9 cellular contexts compared by ENCODE assay signal in the genomic region with DNA sequence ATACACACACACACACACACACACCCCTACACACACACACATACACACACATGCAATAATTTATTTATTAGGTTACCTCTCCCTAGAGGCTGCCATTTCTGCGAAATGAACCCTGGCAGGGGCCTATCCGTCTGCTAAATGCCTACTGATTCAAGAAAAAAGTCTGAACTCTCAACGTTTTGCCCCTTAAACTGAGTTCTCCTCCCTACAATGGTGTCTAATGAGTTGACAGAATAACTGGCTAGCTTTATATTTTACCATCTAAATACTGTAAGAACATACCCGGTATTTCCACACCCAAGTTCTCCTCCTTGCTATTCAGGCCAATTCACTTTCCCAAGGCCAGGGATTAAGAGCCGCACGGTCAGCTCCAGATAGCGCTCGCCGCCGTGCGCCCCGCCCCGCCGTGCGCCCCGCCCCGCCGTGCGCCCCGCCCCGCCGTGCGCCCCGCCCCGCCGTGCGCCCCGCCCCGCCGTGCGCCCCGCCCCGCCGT. TPM values are rescaled to one million over a fixed set of nuclear protein-coding genes. Genes with fewer than 3 reads are reported as not detected.
DNase-seq lines count a peak whose midpoint lies in the region; ATAC-seq and TF ChIP-seq lines count a peak whose summit lies in the region.
"Had no signal": no experiment of that assay in that cellular context is flagged by ENCODE, and none has a peak within 500 bp of the region (broad histone marks: within the 10 kb centered on the region; RNA-seq: fewer than 3 reads in every experiment).

No MANE protein-coding gene starts in this region.

- no peak for TF ChIP-seq CTCF in adrenal gland (IDR thresholded peaks at IDR 0.05)
- TF ChIP-seq CTCF in retinal pigment epithelial cell (conservative IDR thresholded peaks at IDR 0.05; ENCODE audit: low read depth, low read length) = no peak

- H3K27me3 ChIP-seq in CD4-positive, alpha-beta memory T cell (ENCODE audit: insufficient read depth, low read length) = no peaks in the 10 kb centered on the region
- no peaks in the 10 kb centered on the region for H3K27me3 ChIP-seq in adrenal gland
- H3K27me3 ChIP-seq: tibial nerve had no signal

- ATAC-seq in GM18907 (IDR thresholded peaks at IDR 0.05; ENCODE audit: unreplicated experiment) (peak; percentile 53), HG03060 (IDR thresholded peaks at IDR 0.05; ENCODE audit: low read depth, unreplicated experiment) (peak; percentile 33)

- no peaks in the 10 kb centered on the region for H3K9me3 ChIP-seq in CD4-positive, alpha-beta memory T cell (ENCODE audit: control insufficient read depth in 1 of 2, low read length in 2 of 2)
- H3K9me3 ChIP-seq in adrenal gland (replicated peaks in 1 of 3) = no peaks in the 10 kb centered on the region
- H3K9me3 ChIP-seq: tibial nerve had no signal

- CTCF ChIA-PET in CD4-positive, alpha-beta memory T cell (lab: Charles Lee; ENCODE audit: partially characterized antibody) = interaction anchor here (1.0 kb wide), 1 partner anchor 10 kb away, joined by 3 read pairs; no protein-coding TSS in a partner anchor

- peaks cover 45% of the 10 kb centered on the region for H3K4me1 ChIP-seq in CD4-positive, alpha-beta memory T cell (ENCODE audit: insufficient read depth, low read length)
- peaks cover 8 to 35% of the 10 kb centered on the region in 2 donors for H3K4me1 ChIP-seq in adrenal gland (replicated peaks in 1 of 2)

- H3K27me3 Mint-ChIP-seq in CD4-positive, alpha-beta memory T cell = no peaks in the 10 kb centered on the region

- peak overlapping the region; percentile 79 to 88 (median 84) for H3K4me3 Mint-ChIP-seq in CD4-positive, alpha-beta memory T cell

- DNase-seq in CD4-positive, alpha-beta memory T cell = peak; percentile 41 to 51 (median 47)
- DNase-seq in NCI-H446 treated with DMSO at 0.1 percent for 48 hours (lab: John Stamatoyannopoulos, UW) (peak; percentile 57), adrenal gland (peak in 6 of 7 donors; percentile 20 to 82 (median 64)), hepatic stellate cell (ENCODE audit: low spot score) (peak; percentile 17), retinal pigment epithelial cell (ENCODE audit: low read depth) (peak; percentile 55)
- no peak for DNase-seq in central memory CD4-positive, alpha-beta T cell

- whole genome bisulfite sequencing in adrenal gland, 4 donors = 3 to 9% (median 4%) methylated on average over 8 to 23 of the region's 34 CpGs

- POLR2A ChIA-PET in CD4-positive, alpha-beta memory T cell (lab: Charles Lee; ENCODE audit: partially characterized antibody) = interaction anchor here (1.0 to 2.0 kb wide), 2 partner anchors 9 to 10 kb away, joined by 3 to 8 read pairs; no protein-coding TSS in a partner anchor

- H3K27ac Mint-ChIP-seq in CD4-positive, alpha-beta memory T cell = peak overlapping the region; percentile 74 to 96 (median 85)

- intact Hi-C loops in CD4-positive, alpha-beta memory T cell (cut with micrococcal nuclease) = no loop called here
- intact Hi-C loops in adrenal gland (cut with DNase I) = no loop called here

- peaks cover 31 to 50% (median 39%) of the 10 kb centered on the region in 4 donors for H3K4me1 Mint-ChIP-seq in CD4-positive, alpha-beta memory T cell

- peaks cover 12 to 23% of the 10 kb centered on the region in 2 donors for H3K36me3 Mint-ChIP-seq in CD4-positive, alpha-beta memory T cell

- TF ChIP-seq POLR2A in adrenal gland (IDR thresholded peaks at IDR 0.05) = no peak

- H3K4me3 ChIP-seq in CD4-positive, alpha-beta memory T cell (ENCODE audit: low read length in 2 of 2) = peak overlapping the region; percentile 19 to 22
- H3K4me3 ChIP-seq in adrenal gland (peak overlapping the region in 1 of 4 donors; percentile 42), retinal pigment epithelial cell (ENCODE audit: low read length) (peak overlapping the region; percentile 31)

- peak overlapping the region; percentile 95 for H3K27ac ChIP-seq in CD4-positive, alpha-beta memory T cell (ENCODE audit: low read depth, low read length)
- H3K27ac ChIP-seq in adrenal gland = peak overlapping the region in 3 of 5 donors; percentile 39 to 68 (median 51)

- H3K36me3 ChIP-seq in CD4-positive, alpha-beta memory T cell (ENCODE audit: insufficient read depth, low read length) = no peaks in the 10 kb centered on the region
- H3K36me3 ChIP-seq in adrenal gland (replicated peaks in 1 of 2) = no peaks in the 10 kb centered on the region

- H3K9me3 Mint-ChIP-seq in CD4-positive, alpha-beta memory T cell = peaks cover 0 to 4% (median 0%) of the 10 kb centered on the region in 8 donors

RNA-seq across cellular contexts. Expression of a gene that starts 0.3 kb away (rescaled TPM):
- 10 to 100 TPM; 80.9 to 84.6 TPM for total RNA-seq in CD4-positive, alpha-beta memory T cell
- polyA plus RNA-seq in CD4-positive, alpha-beta memory T cell = 10 to 100 TPM; 13.2 to 16.4 TPM
- total RNA-seq in adrenal gland = 10 to 100 TPM in 7 of 8 donors, 1 to 10 TPM in 1; 7.4 to 41.3 (median 25.5) TPM
- 10 to 100 TPM in 2 of 3 donors, 1 to 10 TPM in 1; 5.8 to 24.1 (median 12.7) TPM for polyA plus RNA-seq in adrenal gland

RNA-seq across cellular contexts. Expression of a gene that starts 46.2 kb away (rescaled TPM):
- 10 to 100 TPM; 60.7 to 63.8 TPM for total RNA-seq in CD4-positive, alpha-beta memory T cell
- 1 to 10 TPM in 1 of 2 donors, under 1 TPM in 1; 0.80 to 1.3 TPM for polyA plus RNA-seq in CD4-positive, alpha-beta memory T cell
- total RNA-seq in adrenal gland = 10 to 100 TPM in 6 of 8 donors, 1 to 10 TPM in 2; 6.1 to 26.4 (median 13.8) TPM
- 100 to 1,000 TPM in 1 of 3 donors, 10 to 100 TPM in 1, 1 to 10 TPM in 1; 7.9 to 118 (median 88.6) TPM for polyA plus RNA-seq in adrenal gland
